In genomic region chr6:26202201-26202611, GRCh38 we compare ENCODE assay signal across 23 cellular contexts.
DNase-seq lines count a peak whose midpoint lies in the region; ATAC-seq and TF ChIP-seq lines count a peak whose summit lies in the region.
"Had no signal": no experiment of that assay in that cellular context is flagged by ENCODE, and none has a peak within 500 bp of the region (broad histone marks: within the 10 kb centered on the region; RNA-seq: fewer than 3 reads in every experiment).

No MANE protein-coding gene starts in this region.

- no peaks in the 10 kb centered on the region for H3K9me3 Mint-ChIP-seq in activated CD8-positive, alpha-beta memory T cell treated with anti-CD3 and anti-CD28 coated beads, Interleukin-2, amount 10 ng/mL, durations not matched to agents 7 days and 5 days (ENCODE audit: low read depth)
- H3K9me3 Mint-ChIP-seq in brain, result peaks cover 0 to 4% (median 3%) of the 10 kb centered on the region in 5 experiments
- peaks cover 0 to 3% of the 10 kb centered on the region in 2 donors for H3K9me3 Mint-ChIP-seq in stimulated activated naive B cell treated with anti-CD40 and anti-IgM and Interleukin-4, amounts not matched to agents 10 μg/mL and 1 μg/mL and 100 μg/mL, for 72 hours
- H3K9me3 Mint-ChIP-seq: activated naive CD4-positive, alpha-beta T cell treated with anti-CD3 and anti-CD28 coated beads for 36 hours; CD8-positive, alpha-beta T cell; immature natural killer cell had no signal

- POLR2A ChIA-PET in OCI-LY7 (lab: Charles Lee), result interaction anchor here (1.0 to 22.5 kb wide), 7 partner anchors 14 to 1634 kb away, joined by 3 to 505 read pairs (median 7); a partner anchor contains a TSS

- intact Hi-C loops in OCI-LY7 (cut with micrococcal nuclease; ENCODE audit: unreplicated experiment), result loop anchor here (2.0 kb wide), 1 partner anchor 931 kb away; a partner anchor contains a TSS

- H2AFZ ChIP-seq in OCI-LY7 (ENCODE audit: low read length), result no peak overlapping the region
- H2AFZ ChIP-seq: PC-9 had no signal

- H3K4me3 ChIP-seq in OCI-LY7 (ENCODE audit: low read depth, low read length, poor library complexity, severe bottlenecking), result peak overlapping the region; percentile 45
- H3K4me3 ChIP-seq: PC-9, spleen, uterus had no signal

- H3K4me1 ChIP-seq in OCI-LY7 (ENCODE audit: insufficient read depth, low read length, poor library complexity, severe bottlenecking), result peaks cover 56% of the 10 kb centered on the region
- H3K4me1 ChIP-seq: uterus had no signal

- no TSS peak for BruUV-seq in OCI-LY7 (replicated peaks; lab: Mats Ljungman, UMichigan)

- H3K4me1 Mint-ChIP-seq in activated CD8-positive, alpha-beta memory T cell treated with anti-CD3 and anti-CD28 coated beads, Interleukin-2, amount 10 ng/mL, durations not matched to agents 7 days and 5 days, result peaks cover 38% of the 10 kb centered on the region
- H3K4me1 Mint-ChIP-seq in brain, result peaks cover 28% of the 10 kb centered on the region
- H3K4me1 Mint-ChIP-seq in stimulated activated naive B cell treated with anti-CD40 and anti-IgM and Interleukin-4, amounts not matched to agents 10 μg/mL and 1 μg/mL and 100 μg/mL, for 72 hours, result peaks cover 19 to 41% of the 10 kb centered on the region in 2 donors

- no peaks in the 10 kb centered on the region for H3K27me3 Mint-ChIP-seq in activated CD8-positive, alpha-beta memory T cell treated with anti-CD3 and anti-CD28 coated beads, Interleukin-2, amount 10 ng/mL, durations not matched to agents 7 days and 5 days
- peaks cover 16% of the 10 kb centered on the region for H3K27me3 Mint-ChIP-seq in brain
- H3K27me3 Mint-ChIP-seq in stimulated activated naive B cell treated with anti-CD40 and anti-IgM and Interleukin-4, amounts not matched to agents 10 μg/mL and 1 μg/mL and 100 μg/mL, for 72 hours, result no peaks in the 10 kb centered on the region
- H3K27me3 Mint-ChIP-seq: activated CD4-positive, alpha-beta T cell treated with anti-CD3 and anti-CD28 coated beads for 36 hours had no signal

- H3K27ac Mint-ChIP-seq in activated CD8-positive, alpha-beta memory T cell treated with anti-CD3 and anti-CD28 coated beads, Interleukin-2, amount 10 ng/mL, durations not matched to agents 7 days and 5 days, result peak overlapping the region; percentile 24
- peak overlapping the region in 3 of 5 experiments; percentile 53 to 71 (median 62) for H3K27ac Mint-ChIP-seq in brain
- peak overlapping the region; percentile 37 for H3K27ac Mint-ChIP-seq in stimulated activated naive B cell treated with anti-CD40 and anti-IgM and Interleukin-4, amounts not matched to agents 10 μg/mL and 1 μg/mL and 100 μg/mL, for 72 hours
- H3K27ac Mint-ChIP-seq: activated CD4-positive, alpha-beta T cell treated with anti-CD3 and anti-CD28 coated beads for 36 hours; CD8-positive, alpha-beta T cell had no signal

- DNase-seq in activated CD8-positive, alpha-beta memory T cell treated with anti-CD3 and anti-CD28 coated beads, Interleukin-2, amount 10 ng/mL, durations not matched to agents 7 days and 5 days, result no peak
- DNase-seq in activated CD8-positive, alpha-beta memory T cell treated with anti-CD3 and anti-CD28 coated beads, Interleukin-2, amount 50 U/mL, for 4 hours, result no peak
- DNase-seq in OCI-LY7 (ENCODE audit: low spot score) (peak; percentile 73), NCI-H524 treated with DMSO at 0.1 percent for 48 hours (lab: John Stamatoyannopoulos, UW) (no peak), midbrain (lab: John Stamatoyannopoulos, UW) (no peak)
- no peak for DNase-seq in stimulated activated naive B cell treated with anti-CD40 and anti-IgM and Interleukin-4, amounts not matched to agents 10 μg/mL and 1 μg/mL and 100 μg/mL, for 72 hours
- no peak for DNase-seq in activated CD4-positive, alpha-beta T cell treated with anti-CD3 and anti-CD28 coated beads, Interleukin-2, amount 50 U/mL, for 4 hours
- DNase-seq: activated CD4-positive, alpha-beta T cell treated with anti-CD3 and anti-CD28 coated beads for 36 hours; activated naive CD4-positive, alpha-beta T cell treated with anti-CD3 and anti-CD28 coated beads for 36 hours; activated T-cell treated with anti-CD3 and anti-CD28 coated beads, Interleukin-2, amount 50 U/mL, for 1 hour; CD8-positive, alpha-beta T cell; DMS79 treated with DMSO at 0.1 percent for 48 hours; effector memory CD4-positive, alpha-beta T cell; immature natural killer cell; NCI-H1105 treated with DMSO at 0.1 percent for 48 hours; occipital lobe; PC-9; retina; spleen; stimulated activated CD8-positive, alpha-beta memory T cell treated with anti-CD3 and anti-CD28 coated beads, Interleukin-4, amount 100 ng/mL, for 48 hours; T-helper 9 cell; uterus had no signal

- H3K79me2 ChIP-seq in OCI-LY7 (ENCODE audit: insufficient read depth, low read depth, low read length), result no peaks in the 10 kb centered on the region; the same call in 1 of the 2 replicates

- H3K9me3 ChIP-seq in OCI-LY7 (ENCODE audit: low read length), result no peaks in the 10 kb centered on the region
- H3K9me3 ChIP-seq: spleen, uterus had no signal

- H4K20me1 ChIP-seq in OCI-LY7 (ENCODE audit: insufficient read depth, low read length), result no peaks in the 10 kb centered on the region

- CTCF ChIA-PET in activated CD8-positive, alpha-beta memory T cell treated with anti-CD3 and anti-CD28 coated beads, Interleukin-2, amount 10 ng/mL, durations not matched to agents 7 days and 5 days (lab: Charles Lee), result no interaction called here
- CTCF ChIA-PET in OCI-LY7 (lab: Charles Lee; ENCODE audit: unreplicated experiment), result no interaction called here

- no peak overlapping the region for H3K4me3 Mint-ChIP-seq in activated CD8-positive, alpha-beta memory T cell treated with anti-CD3 and anti-CD28 coated beads, Interleukin-2, amount 10 ng/mL, durations not matched to agents 7 days and 5 days
- H3K4me3 Mint-ChIP-seq in brain, result peak overlapping the region in 4 of 5 experiments; percentile 18 to 71 (median 44)
- H3K4me3 Mint-ChIP-seq in stimulated activated naive B cell treated with anti-CD40 and anti-IgM and Interleukin-4, amounts not matched to agents 10 μg/mL and 1 μg/mL and 100 μg/mL, for 72 hours, result no peak overlapping the region
- H3K4me3 Mint-ChIP-seq: activated CD4-positive, alpha-beta T cell treated with anti-CD3 and anti-CD28 coated beads for 36 hours; activated naive CD4-positive, alpha-beta T cell treated with anti-CD3 and anti-CD28 coated beads for 36 hours; CD8-positive, alpha-beta T cell had no signal

- no peak for ATAC-seq in activated CD8-positive, alpha-beta memory T cell treated with anti-CD3 and anti-CD28 coated beads, Interleukin-2, amount 10 ng/mL, durations not matched to agents 7 days and 5 days
- ATAC-seq in stimulated activated naive B cell treated with anti-CD40 and anti-IgM and Interleukin-4, amounts not matched to agents 10 μg/mL and 1 μg/mL and 100 μg/mL, for 72 hours (replicated peaks), result no peak
- ATAC-seq: activated CD4-positive, alpha-beta T cell treated with anti-CD3 and anti-CD28 coated beads for 36 hours; CD8-positive, alpha-beta T cell had no signal

- H3K27ac ChIP-seq in OCI-LY7 (ENCODE audit: low read depth, low read length, poor library complexity, severe bottlenecking), result peak overlapping the region; percentile 93
- H3K27ac ChIP-seq: uterus had no signal

- H3K9me2 ChIP-seq in OCI-LY7 (ENCODE audit: insufficient read depth, low read length), result no peaks in the 10 kb centered on the region

- no peak for TF ChIP-seq CTCF in OCI-LY7 (conservative IDR thresholded peaks at IDR 0.05; ENCODE audit: low read length)
- TF ChIP-seq CTCF in brain (conservative IDR thresholded peaks at IDR 0.05), result no peak

- peaks cover 6% of the 10 kb centered on the region for H3K36me3 Mint-ChIP-seq in activated CD8-positive, alpha-beta memory T cell treated with anti-CD3 and anti-CD28 coated beads, Interleukin-2, amount 10 ng/mL, durations not matched to agents 7 days and 5 days
- peaks cover 4% of the 10 kb centered on the region for H3K36me3 Mint-ChIP-seq in brain
- H3K36me3 Mint-ChIP-seq in stimulated activated naive B cell treated with anti-CD40 and anti-IgM and Interleukin-4, amounts not matched to agents 10 μg/mL and 1 μg/mL and 100 μg/mL, for 72 hours, result peaks cover 14 to 27% of the 10 kb centered on the region in 2 donors

- H3K4me2 ChIP-seq in OCI-LY7 (ENCODE audit: low read length), result peak overlapping the region; percentile 98

- no peaks in the 10 kb centered on the region for H3K36me3 ChIP-seq in OCI-LY7 (ENCODE audit: insufficient read depth, low read length)
- H3K36me3 ChIP-seq: spleen, uterus had no signal

Comparison
In these comparisons a context has a peak if more than half of its experiments do, and no peak if none do; other contexts are left out.
1. H3K4me3 Mint-ChIP-seq: peak in brain (4 of 5); none in activated CD8-positive, alpha-beta memory T cell treated with anti-CD3 and anti-CD28 coated beads, Interleukin-2, amount 10 ng/mL, durations not matched to agents 7 days and 5 days (single experiment) and stimulated activated naive B cell treated with anti-CD40 and anti-IgM and Interleukin-4, amounts not matched to agents 10 μg/mL and 1 μg/mL and 100 μg/mL, for 72 hours (0 of 2).
2. Peak in every context shown above with its lines, with median percentiles within 50 percentile points of each other: H3K27ac Mint-ChIP-seq.